ENCODE assay signal across 30 cellular contexts in the genomic region with DNA sequence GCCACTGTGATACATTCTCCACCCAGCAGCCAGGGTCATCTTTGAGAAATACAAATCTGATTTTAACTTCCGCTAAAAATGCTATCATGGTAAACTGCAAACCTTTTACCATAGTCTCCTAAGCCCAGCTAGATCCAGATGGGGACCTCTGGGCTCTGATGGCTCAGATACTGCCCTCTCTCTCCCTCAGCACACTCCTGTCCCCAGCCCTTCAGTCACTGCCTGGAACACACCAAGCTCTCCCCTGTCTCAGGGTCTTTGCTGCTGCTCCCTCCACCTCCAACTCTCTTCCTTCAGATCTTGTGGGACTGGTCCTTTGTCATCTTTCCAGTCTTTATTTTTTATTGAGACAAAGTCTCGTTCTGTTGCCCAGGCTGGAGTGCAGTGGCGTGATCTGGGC.
"Had no signal": no experiment of that assay in that cellular context is flagged by ENCODE, and none has a peak within 500 bp of the region (broad histone marks: within the 10 kb centered on the region; RNA-seq: fewer than 3 reads in every experiment).

No MANE protein-coding gene starts in this region.

- DNase-seq: activated CD4-positive, alpha-beta memory T cell treated with anti-CD3 and anti-CD28 coated beads, Interleukin-2, amount 10 ng/mL, durations not matched to agents 7 days and 5 days; activated CD4-positive, alpha-beta T cell treated with anti-CD3 and anti-CD28 coated beads for 1 hour; activated CD4-positive, alpha-beta T cell treated with anti-CD3 and anti-CD28 coated beads for 48 hours; activated CD4-positive, CD25-positive, alpha-beta regulatory T cell; activated CD8-positive, alpha-beta memory T cell treated with anti-CD3 and anti-CD28 coated beads for 24 hours; activated CD8-positive, alpha-beta memory T cell treated with anti-CD3 and anti-CD28 coated beads, Interleukin-2, amount 10 ng/mL, durations not matched to agents 7 days and 5 days; activated CD8-positive, alpha-beta memory T cell treated with anti-CD3 and anti-CD28 coated beads, Interleukin-2, amount 50 U/mL, for 48 hours; activated effector memory CD4-positive, alpha-beta T cell treated with Interleukin-2 at 50 U/mL for 16 hours; activated naive CD4-positive, alpha-beta T cell treated with anti-CD3 and anti-CD28 coated beads, Interleukin-2, amount 10 ng/mL, durations not matched to agents 7 days and 5 days; activated naive CD8-positive, alpha-beta T cell treated with anti-CD3 and anti-CD28 coated beads, Interleukin-2, amount 50 U/mL, for 24 hours; activated T-cell treated with anti-CD3 and anti-CD28 coated beads, Interleukin-2, amount 50 U/mL, for 48 hours; anterior cingulate cortex; central memory CD4-positive, alpha-beta T cell; NCI-H1092 treated with DMSO at 0.1 percent for 48 hours; NCI-H146; NCI-H187; NCI-H2029 treated with DMSO at 0.1 percent for 48 hours; NCI-H2107; NCI-H2171; NCI-H446; NCI-H510A treated with DMSO at 0.1 percent for 48 hours; SIG-M5; T-cell; T-helper 2 cell; T-helper 9 cell had no signal

- H3K4me1 Mint-ChIP-seq: activated naive CD4-positive, alpha-beta T cell treated with anti-CD3 and anti-CD28 coated beads, Interleukin-2, amount 10 ng/mL, durations not matched to agents 7 days and 5 days; activated naive CD8-positive, alpha-beta T cell treated with anti-CD3 and anti-CD28 coated beads, Interleukin-2, amount 50 U/mL, for 24 hours had no signal

- H3K27me3 Mint-ChIP-seq: activated naive CD8-positive, alpha-beta T cell; activated naive CD8-positive, alpha-beta T cell treated with anti-CD3 and anti-CD28 coated beads, Interleukin-2, amount 50 U/mL, for 24 hours; T-cell had no signal

- H3K36me3 Mint-ChIP-seq: activated CD8-positive, alpha-beta memory T cell treated with anti-CD3 and anti-CD28 coated beads, Interleukin-2, amount 10 ng/mL, durations not matched to agents 7 days and 5 days; activated naive CD4-positive, alpha-beta T cell treated with anti-CD3 and anti-CD28 coated beads, Interleukin-2, amount 10 ng/mL, durations not matched to agents 7 days and 5 days; brain had no signal

- ATAC-seq: activated CD8-positive, alpha-beta memory T cell treated with anti-CD3 and anti-CD28 coated beads, Interleukin-2, amount 10 ng/mL, durations not matched to agents 7 days and 5 days; activated naive CD8-positive, alpha-beta T cell treated with anti-CD3 and anti-CD28 coated beads, Interleukin-2, amount 50 U/mL, for 24 hours; Panc1; SK-N-SH treated with all-trans-retinoic acid at 6 μM for 48 hours; T-cell had no signal

- H3K27ac Mint-ChIP-seq: activated CD4-positive, alpha-beta memory T cell treated with anti-CD3 and anti-CD28 coated beads, Interleukin-2, amount 10 ng/mL, durations not matched to agents 7 days and 5 days; activated CD8-positive, alpha-beta memory T cell treated with anti-CD3 and anti-CD28 coated beads, Interleukin-2, amount 10 ng/mL, durations not matched to agents 7 days and 5 days; activated naive CD4-positive, alpha-beta T cell treated with anti-CD3 and anti-CD28 coated beads, Interleukin-2, amount 10 ng/mL, durations not matched to agents 7 days and 5 days; activated naive CD8-positive, alpha-beta T cell; activated naive CD8-positive, alpha-beta T cell treated with anti-CD3 and anti-CD28 coated beads, Interleukin-2, amount 50 U/mL, for 24 hours; T-cell had no signal

- H3K27ac ChIP-seq: VCaP had no signal

- H3K4me3 Mint-ChIP-seq: activated CD4-positive, alpha-beta memory T cell treated with anti-CD3 and anti-CD28 coated beads, Interleukin-2, amount 10 ng/mL, durations not matched to agents 7 days and 5 days; activated CD8-positive, alpha-beta memory T cell treated with anti-CD3 and anti-CD28 coated beads, Interleukin-2, amount 10 ng/mL, durations not matched to agents 7 days and 5 days; activated naive CD4-positive, alpha-beta T cell treated with anti-CD3 and anti-CD28 coated beads, Interleukin-2, amount 10 ng/mL, durations not matched to agents 7 days and 5 days; activated naive CD8-positive, alpha-beta T cell; activated naive CD8-positive, alpha-beta T cell treated with anti-CD3 and anti-CD28 coated beads, Interleukin-2, amount 50 U/mL, for 24 hours; brain; T-cell had no signal
